In the genomic region with DNA sequence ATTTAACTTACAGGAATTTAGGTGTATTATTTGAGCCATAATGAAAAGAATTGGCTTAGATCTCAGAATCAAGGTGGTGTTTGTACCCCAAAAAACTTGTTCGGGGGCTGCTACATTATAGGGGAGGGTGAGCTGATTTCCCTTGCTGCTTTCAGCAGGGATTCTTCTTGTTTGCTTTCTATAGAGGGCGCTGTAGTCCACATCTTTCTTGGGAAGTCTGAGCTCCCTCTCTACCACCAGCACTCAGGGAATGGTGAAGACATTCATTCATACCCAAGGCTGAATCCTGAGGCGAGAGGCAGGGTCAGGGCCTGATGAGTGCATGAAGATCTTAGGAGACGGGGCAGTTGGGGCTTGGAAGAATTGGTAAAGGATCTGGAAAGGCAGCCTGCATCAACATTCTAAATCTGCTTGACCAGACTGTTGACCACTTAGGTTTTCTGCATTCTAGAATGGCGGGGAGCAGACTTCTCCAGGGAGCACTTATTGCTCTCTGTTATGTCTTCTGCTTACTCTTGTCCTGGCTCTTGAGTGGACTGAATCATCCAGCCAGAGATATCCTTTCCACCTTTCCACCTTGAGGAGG, we compare ENCODE assay signal across 10 cellular contexts. TPM values are rescaled to one million over a fixed set of nuclear protein-coding genes. Genes with fewer than 3 reads are reported as not detected.
DNase-seq lines count a peak whose midpoint lies in the region; ATAC-seq, FAIRE-seq and TF ChIP-seq lines count a peak whose summit lies in the region.
"Had no signal": no experiment of that assay in that cellular context is flagged by ENCODE, and none has a peak within 500 bp of the region (broad histone marks: within the 10 kb centered on the region; RNA-seq: fewer than 3 reads in every experiment).

No MANE protein-coding gene starts in this region.

- H3K36me3 Mint-ChIP-seq in H9 (ENCODE audit: insufficient read depth in 1 of 3, low read depth in 3 of 3) = peaks cover 7 to 9% (median 9%) of the 10 kb centered on the region in 3 experiments; a peak in 5 of 7 replicates

- H3K18ac ChIP-seq in H9 (ENCODE audit: insufficient read length, low read depth, low read length) = no peak overlapping the region

- H3K4me2 ChIP-seq in H9 (ENCODE audit: insufficient read depth, insufficient read length, low read length) = no peak overlapping the region

- H3K27me3 ChIP-seq in H9 (ENCODE audit: insufficient read depth, low read length) = no peaks in the 10 kb centered on the region
- no peaks in the 10 kb centered on the region for H3K27me3 ChIP-seq in upper lobe of left lung
- H3K27me3 ChIP-seq in MG63 = no peaks in the 10 kb centered on the region

- no peak overlapping the region for H2BK12ac ChIP-seq in H9 (ENCODE audit: insufficient read length, low read depth, low read length)

- peak overlapping the region in 1 of 3 experiments; percentile 23; a peak in 2 of 7 replicates for H3K27ac Mint-ChIP-seq in H9

- no peak overlapping the region for H4K5ac ChIP-seq in H9 (ENCODE audit: insufficient read length, low read depth, low read length)

- no CpG with 5 or more reads among the region's 5 CpGs for WGBS in H9 (ENCODE audit: extremely low coverage, insufficient read length, low lambda C conversion rate)
- WGBS in upper lobe of left lung, 2 donors = 54 to 57% methylated on average over 5 of the region's 5 CpGs

- H3K14ac ChIP-seq in H9 (ENCODE audit: insufficient read depth, low read length) = no peak overlapping the region

- H2BK120ac ChIP-seq in H9 (ENCODE audit: low read depth, low read length, poor library complexity, severe bottlenecking) = no peak overlapping the region

- H3K9me3 ChIP-seq in H9 (ENCODE audit: control insufficient read depth, low read depth, low read length) = no peaks in the 10 kb centered on the region
- H3K9me3 ChIP-seq in upper lobe of left lung = no peaks in the 10 kb centered on the region
- no peaks in the 10 kb centered on the region for H3K9me3 ChIP-seq in MG63

- H4K8ac ChIP-seq in H9 (replicated peaks; ENCODE audit: insufficient read length, low read depth, low read length) = no peak overlapping the region

- no peak overlapping the region for H3K4me3 Mint-ChIP-seq in H9

- H3K36me3 ChIP-seq in upper lobe of left lung (no peaks in the 10 kb centered on the region), MG63 (no peaks in the 10 kb centered on the region)

- H3K4me3 ChIP-seq in AG10803 (ENCODE audit: low read length) (no peak overlapping the region), fibroblast of pulmonary artery (replicated peaks; ENCODE audit: low read depth, low read length) (no peak overlapping the region), upper lobe of left lung (no peak overlapping the region), MG63 (no peak overlapping the region)

- TF ChIP-seq EP300 in upper lobe of left lung (IDR thresholded peaks at IDR 0.05) = no peak

- FAIRE-seq in RCC 7860 (lab: Jason Lieb, UNC) = no peak

- H3K4me1 ChIP-seq in H9 (ENCODE audit: insufficient read depth, low read length) = peaks cover 4% of the 10 kb centered on the region; the same call in 1 of the 2 replicates
- peaks cover 0 to 14% (median 5%) of the 10 kb centered on the region in 4 donors for H3K4me1 ChIP-seq in upper lobe of left lung

- H3K79me1 ChIP-seq in H9 (ENCODE audit: insufficient read depth, low read depth, low read length, poor library complexity, severe bottlenecking) = no peaks in the 10 kb centered on the region

- H4K20me1 ChIP-seq in H9 (ENCODE audit: control insufficient read depth, insufficient read depth, insufficient read length) = no peaks in the 10 kb centered on the region

- no peaks in the 10 kb centered on the region for H3K9me3 Mint-ChIP-seq in H9

- ATAC-seq in upper lobe of left lung (ENCODE audit: low FRiP score in 2 of 2) = peak in 1 of 2 donors; percentile 73
- ATAC-seq in GM21786 (IDR thresholded peaks at IDR 0.05; ENCODE audit: unreplicated experiment) = no peak

- no peak overlapping the region for H2BK15ac ChIP-seq in H9 (ENCODE audit: low read depth, low read length)

- no peak for TF ChIP-seq POLR2A in upper lobe of left lung (IDR thresholded peaks at IDR 0.05)

- no peaks in the 10 kb centered on the region for H3K23me2 ChIP-seq in H9 (ENCODE audit: insufficient read length, low read depth, low read length, poor library complexity, severe bottlenecking)

- H2AK5ac ChIP-seq in H9 (ENCODE audit: insufficient read length, low read length) = no peak overlapping the region

- H3K27me3 Mint-ChIP-seq in H9 (ENCODE audit: low read depth) = no peaks in the 10 kb centered on the region

- DNase-seq in AG10803 (ENCODE audit: low read depth) (peak; percentile 33), H9 (peak; percentile 41), RCC 7860 (ENCODE audit: low spot score) (peak; percentile 13), fibroblast of pulmonary artery (ENCODE audit: low read depth) (peak; percentile 63), upper lobe of left lung (no peak), MG63 (no peak), COLO668 (lab: John Stamatoyannopoulos, UW; ENCODE audit: unreplicated experiment) (no peak)

- no peak overlapping the region for H3K56ac ChIP-seq in H9 (ENCODE audit: insufficient read length, low read depth, low read length)

- H3K79me2 ChIP-seq in H9 (ENCODE audit: insufficient read depth, low read length) = no peaks in the 10 kb centered on the region

- H3K4me1 Mint-ChIP-seq in H9 = peaks cover 12 to 14% of the 10 kb centered on the region in 2 experiments

- H3K4ac ChIP-seq in H9 (ENCODE audit: low read depth, low read length) = no peak overlapping the region

- no peak overlapping the region for H3T11ph ChIP-seq in H9 (ENCODE audit: low read length)

- H2AFZ ChIP-seq in H9 (ENCODE audit: low read length) = no peak overlapping the region

- no peak overlapping the region for H2BK5ac ChIP-seq in H9 (ENCODE audit: insufficient read length, low read length)

- no peak overlapping the region for H3K9ac ChIP-seq in H9 (ENCODE audit: extremely low read depth, insufficient read length, low read length)

- no peak overlapping the region for H2BK20ac ChIP-seq in H9 (ENCODE audit: low read depth, low read length, poor library complexity, severe bottlenecking)

- H4K91ac ChIP-seq in H9 (ENCODE audit: insufficient read length, low read depth, low read length) = no peak overlapping the region

- H3K23ac ChIP-seq in H9 (ENCODE audit: insufficient read length, low read depth, low read length) = no peak overlapping the region

- H3K27ac ChIP-seq in H9 (ENCODE audit: insufficient read length, low read depth, low read length) (no peak overlapping the region), upper lobe of left lung (no peak overlapping the region)

- TF ChIP-seq CTCF in AG10803 (conservative IDR thresholded peaks at IDR 0.05; ENCODE audit: low read length) (peak; percentile 55), H9 (conservative IDR thresholded peaks at IDR 0.05) (peak; percentile 81), fibroblast of pulmonary artery (IDR thresholded peaks at IDR 0.05; ENCODE audit: low read length, missing control alignments) (peak; percentile 53), upper lobe of left lung (IDR thresholded peaks at IDR 0.05) (peak in 5 of 6 experiments; percentile 19 to 50 (median 41))

RNA-seq across cellular contexts. Expression of a gene that starts 18.9 kb away (rescaled TPM):
- not detected in 2 replicates for total RNA-seq in H9 (2021)
- not detected for total RNA-seq in upper lobe of left lung
- not detected in 2 replicates for total RNA-seq in MG63 (2014; rRNA removed; shearing (Covaris generic); ENCODE audit: low replicate concordance)
- total RNA-seq: glomerular endothelial cell, subcutaneous adipose tissue had no signal

RNA-seq across cellular contexts. Expression of a gene that starts 23.8 kb away (rescaled TPM):
- total RNA-seq in H9 (2021) (11.5 and 11.6 TPM in 2 replicates), upper lobe of left lung (10 to 100 TPM in 5 of 6 donors, 1 to 10 TPM in 1; 7.2 to 16.7 (median 10.9) TPM)
- total RNA-seq in MG63 (2014; rRNA removed; shearing (Covaris generic); ENCODE audit: low replicate concordance) = not detected in 2 replicates

RNA-seq across cellular contexts. Expression of a gene that starts 54.2 kb away (rescaled TPM):
- total RNA-seq in H9 (2021) (not detected in 2 replicates), upper lobe of left lung (1 to 10 TPM in 4 of 6 donors, under 1 TPM in 1, not detected in 1; 0.61 to 3.4 (median 1.1) TPM)
- total RNA-seq in MG63 (2014; rRNA removed; shearing (Covaris generic); ENCODE audit: low replicate concordance) = not detected in 2 replicates
- total RNA-seq: glomerular endothelial cell had no signal

Comparison
In these comparisons a context has a peak if more than half of its experiments do, and no peak if none do; other contexts are left out.
1. DNase-seq: peak in AG10803 (single experiment), H9 (single experiment), RCC 7860 (single experiment) and fibroblast of pulmonary artery (single experiment); none in upper lobe of left lung (0 of 2), MG63 (single experiment) and COLO668 (single experiment).
2. Peak in every context shown above with its lines, with median percentiles within 50 percentile points of each other: CTCF ChIP-seq.